Comparison of ENCODE assay signal across 2 cellular contexts in genomic region chr10:118401708-118402107, GRCh38.
TF ChIP-seq lines count a peak whose summit lies in the region.

No MANE protein-coding gene starts in this region.

TF ChIP-seq in HepG2, 621 proteins besides CTCF, POLR2A, EP300 and RAD21:
- TF ChIP-seq MAFF (IDR thresholded peaks at IDR 0.05; ENCODE audit: low read depth, low read length) (peak; percentile 58), MAFK (conservative IDR thresholded peaks at IDR 0.05 in 1 of 2, IDR thresholded peaks at IDR 0.05 in 1 of 2; ENCODE audit: low read length in 2 of 2) (peak; percentile 64 to 82), ZNF20 (CRISPR knock-in tag; IDR thresholded peaks at IDR 0.05) (no peak), GMEB2 (CRISPR knock-in tag; IDR thresholded peaks at IDR 0.05; ENCODE audit: low read depth) (no peak)

TF ChIP-seq in K562, 482 proteins besides CTCF, POLR2A, EP300 and RAD21:
- TF ChIP-seq MAFK (IDR thresholded peaks at IDR 0.05; ENCODE audit: low read length): peak; percentile 27; the same call in 1 of the 2 replicates
- TF ChIP-seq DMBX1 (CRISPR knock-in tag; IDR thresholded peaks at IDR 0.05; ENCODE audit: borderline replicate concordance): no peak
- no peak for TF ChIP-seq ZHX1 (conservative IDR thresholded peaks at IDR 0.05; ENCODE audit: low read length)
- no peak for TF ChIP-seq CCAR2 (IDR thresholded peaks at IDR 0.05; ENCODE audit: low read depth, low read length)
- no peak for TF ChIP-seq KLF13 (tag; IDR thresholded peaks at IDR 0.05; ENCODE audit: borderline replicate concordance, low read depth)
- peak; percentile 52 for TF ChIP-seq MAFF (IDR thresholded peaks at IDR 0.05; ENCODE audit: low read length)
- no peak for TF ChIP-seq COPS2 (conservative IDR thresholded peaks at IDR 0.05)
- no peak for TF ChIP-seq PURB (CRISPR knock-in tag; IDR thresholded peaks at IDR 0.05; ENCODE audit: low read depth)
- no peak for TF ChIP-seq ATF1 (CRISPR knock-in tag; IDR thresholded peaks at IDR 0.05)
- no peak for TF ChIP-seq ATF1 (tag; IDR thresholded peaks at IDR 0.05)
- TF ChIP-seq JUND (IDR thresholded peaks at IDR 0.05; ENCODE audit: borderline replicate concordance, low read depth, low read length): no peak
- TF ChIP-seq JUND (tag; IDR thresholded peaks at IDR 0.05; ENCODE audit: borderline replicate concordance, low read depth, low read length): no peak
- TF ChIP-seq ZNF174 (CRISPR knock-in tag; IDR thresholded peaks at IDR 0.05): no peak
- peak; percentile 29 for TF ChIP-seq MAFG (tag; conservative IDR thresholded peaks at IDR 0.05)
- TF ChIP-seq DPF2 (IDR thresholded peaks at IDR 0.05): no peak
- no peak for TF ChIP-seq SIN3B (IDR thresholded peaks at IDR 0.05; ENCODE audit: low read depth)
- TF ChIP-seq ZNF316 (IDR thresholded peaks at IDR 0.05): peak; percentile 43
- TF ChIP-seq AFF4 (CRISPR knock-in tag; IDR thresholded peaks at IDR 0.05): no peak
- TF ChIP-seq PRPF4 (IDR thresholded peaks at IDR 0.05; ENCODE audit: insufficient read depth, low read depth, low read length, poor library complexity, severe bottlenecking): no peak
- TF ChIP-seq THRA (IDR thresholded peaks at IDR 0.05): no peak
- no peak for TF ChIP-seq ZNF347 (CRISPR knock-in tag; IDR thresholded peaks at IDR 0.05; ENCODE audit: low read depth)
